ENCODE assay signal across 9 cellular contexts in genomic region chr12:66170606-66171005, GRCh38. TPM values are rescaled to one million over a fixed set of nuclear protein-coding genes. Genes with fewer than 3 reads are reported as not detected.
DNase-seq lines count a peak whose midpoint lies in the region; ATAC-seq and TF ChIP-seq lines count a peak whose summit lies in the region.
"Had no signal": no experiment of that assay in that cellular context is flagged by ENCODE, and none has a peak within 500 bp of the region (broad histone marks: within the 10 kb centered on the region; RNA-seq: fewer than 3 reads in every experiment).

No MANE protein-coding gene starts in this region.

- peak overlapping the region; percentile 98 to 100 for H3K27ac Mint-ChIP-seq in natural killer cell treated with Interleukin-12 subunit alpha and Interleukin-12 subunit beta and Interleukin-15 and Interleukin-18, amount 100 ng/mL, for 72 hours

- H3K36me3 Mint-ChIP-seq in natural killer cell treated with Interleukin-12 subunit alpha and Interleukin-12 subunit beta and Interleukin-15 and Interleukin-18, amount 100 ng/mL, for 72 hours, result peaks cover 16% of the 10 kb centered on the region

- H3K27me3 ChIP-seq in BLaER1 (no peaks in the 10 kb centered on the region), breast epithelium (no peaks in the 10 kb centered on the region)

- peaks cover 4% of the 10 kb centered on the region for H3K9me3 Mint-ChIP-seq in natural killer cell treated with Interleukin-12 subunit alpha and Interleukin-12 subunit beta and Interleukin-15 and Interleukin-18, amount 100 ng/mL, for 72 hours

- peak overlapping the region; percentile 74 for H3K4me2 ChIP-seq in BLaER1

- H3K36me3 ChIP-seq in BLaER1, result peaks cover 20% of the 10 kb centered on the region
- H3K36me3 ChIP-seq in KOPT-K1 (ENCODE audit: insufficient read depth, low read length), result peaks cover 20% of the 10 kb centered on the region
- no peaks in the 10 kb centered on the region for H3K36me3 ChIP-seq in breast epithelium

- no peak for TF ChIP-seq POLR2A in breast epithelium (IDR thresholded peaks at IDR 0.05)

- H3K9me3 ChIP-seq in BLaER1 (peaks cover 39% of the 10 kb centered on the region), KOPT-K1 (ENCODE audit: insufficient read depth, low read length, poor library complexity, severe bottlenecking) (peaks cover 23% of the 10 kb centered on the region), breast epithelium (no peaks in the 10 kb centered on the region)

- H3K9ac ChIP-seq in BLaER1, result no peak overlapping the region

- peak overlapping the region; percentile 70 for H3K4me3 ChIP-seq in BLaER1
- peak overlapping the region; percentile 76 to 89 (median 77) for H3K4me3 ChIP-seq in breast epithelium

- no peak for DNase-seq in breast epithelium (ENCODE audit: low spot score in 2 of 2)
- DNase-seq in natural killer cell treated with Interleukin-12 subunit alpha and Interleukin-12 subunit beta and Interleukin-15 and Interleukin-18, amount 100 ng/mL, for 72 hours (ENCODE audit: low spot score), result no peak
- DNase-seq in NCI-H1048 (lab: John Stamatoyannopoulos, UW), result no peak
- DNase-seq: NCI-H2029 had no signal

- peaks cover 34 to 41% of the 10 kb centered on the region in 2 donors for H3K4me1 Mint-ChIP-seq in natural killer cell treated with Interleukin-12 subunit alpha and Interleukin-12 subunit beta and Interleukin-15 and Interleukin-18, amount 100 ng/mL, for 72 hours (ENCODE audit: low read depth in 2 of 2)

- H3K4me3 Mint-ChIP-seq in natural killer cell treated with Interleukin-12 subunit alpha and Interleukin-12 subunit beta and Interleukin-15 and Interleukin-18, amount 100 ng/mL, for 72 hours, result peak overlapping the region; percentile 98

- intact Hi-C loops in breast epithelium (cut with DNase I; ENCODE audit: low total_unique reads), result loop anchor here (1.0 kb wide), 1 partner anchor 7 kb away; no protein-coding TSS in a partner anchor

- H4K20me1 ChIP-seq in BLaER1, result no peaks in the 10 kb centered on the region

- peaks cover 2 to 5% of the 10 kb centered on the region in 2 donors for H3K27me3 Mint-ChIP-seq in natural killer cell treated with Interleukin-12 subunit alpha and Interleukin-12 subunit beta and Interleukin-15 and Interleukin-18, amount 100 ng/mL, for 72 hours

- H3K27ac ChIP-seq in BLaER1 (peak overlapping the region; percentile 98), KOPT-K1 (ENCODE audit: low read depth, low read length, poor library complexity, severe bottlenecking) (peak overlapping the region; percentile 97), breast epithelium (peak overlapping the region in 1 of 2 donors; percentile 99)

- no peak for TF ChIP-seq CTCF in breast epithelium (IDR thresholded peaks at IDR 0.05)

- ATAC-seq in natural killer cell treated with Interleukin-12 subunit alpha and Interleukin-12 subunit beta and Interleukin-15 and Interleukin-18, amount 100 ng/mL, for 72 hours, result no peak
- ATAC-seq in HG03571 (IDR thresholded peaks at IDR 0.05; ENCODE audit: unreplicated experiment), result no peak
- ATAC-seq in GM21737 (IDR thresholded peaks at IDR 0.05; ENCODE audit: unreplicated experiment), result no peak
- no peak for ATAC-seq in HG03175 (IDR thresholded peaks at IDR 0.05; ENCODE audit: unreplicated experiment)

- H3K4me1 ChIP-seq in BLaER1 (peaks cover 20% of the 10 kb centered on the region), breast epithelium (peaks cover 0 to 6% of the 10 kb centered on the region in 2 donors)

RNA-seq across cellular contexts. Expression of gene TMBIM4, which starts 0.8 kb away (rescaled TPM):
- total RNA-seq in breast epithelium, result 100 to 1,000 TPM; 128 to 325 (median 218) TPM
- total RNA-seq in natural killer cell treated with Interleukin-12 subunit alpha and Interleukin-12 subunit beta and Interleukin-15 and Interleukin-18, amount 100 ng/mL, for 72 hours, result 10 to 100 TPM; 43.7 to 89.2 TPM

RNA-seq across cellular contexts. Expression of gene IRAK3, which starts 18.4 kb away (rescaled TPM):
- 10 to 100 TPM; 22.2 to 88.8 (median 37.7) TPM for total RNA-seq in breast epithelium
- total RNA-seq in natural killer cell treated with Interleukin-12 subunit alpha and Interleukin-12 subunit beta and Interleukin-15 and Interleukin-18, amount 100 ng/mL, for 72 hours, result 10 to 100 TPM; 18.8 to 21.7 TPM

RNA-seq across cellular contexts. Expression of gene LLPH, which starts 40.1 kb away (rescaled TPM):
- 1 to 10 TPM; 3.9 to 6.6 (median 6.1) TPM for total RNA-seq in breast epithelium
- total RNA-seq in natural killer cell treated with Interleukin-12 subunit alpha and Interleukin-12 subunit beta and Interleukin-15 and Interleukin-18, amount 100 ng/mL, for 72 hours, result 10 to 100 TPM; 24.1 to 34.9 TPM
